ENCODE assay signal across 1 cellular context in the genomic region with DNA sequence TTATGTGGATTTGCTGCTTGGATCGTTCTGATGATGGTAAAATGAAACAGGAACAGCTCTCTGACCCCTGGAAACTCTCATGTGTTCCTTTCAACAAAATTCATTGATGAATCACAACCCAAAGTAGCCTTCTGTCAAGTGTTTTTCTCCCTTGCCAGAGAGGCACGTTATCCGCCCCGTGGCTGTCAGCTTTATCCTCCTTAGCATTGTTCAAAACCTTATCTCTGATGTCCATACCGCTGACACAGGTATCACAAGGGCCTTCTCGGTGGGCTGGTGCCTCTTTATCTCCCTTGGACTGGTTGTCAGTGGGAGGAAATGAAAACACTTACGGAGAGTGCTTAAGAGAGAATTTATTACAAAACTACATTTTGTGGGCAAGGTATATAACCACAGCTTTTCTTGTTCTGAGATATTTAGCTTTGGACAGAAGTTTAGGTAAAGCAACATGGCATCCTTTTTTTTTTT.
TF ChIP-seq lines count a peak whose summit lies in the region.

No MANE protein-coding gene starts in this region.

TF ChIP-seq in K562, 482 proteins besides CTCF, POLR2A, EP300 and RAD21 (continued from another document and continues in another):
- TF ChIP-seq, protein P1, sequence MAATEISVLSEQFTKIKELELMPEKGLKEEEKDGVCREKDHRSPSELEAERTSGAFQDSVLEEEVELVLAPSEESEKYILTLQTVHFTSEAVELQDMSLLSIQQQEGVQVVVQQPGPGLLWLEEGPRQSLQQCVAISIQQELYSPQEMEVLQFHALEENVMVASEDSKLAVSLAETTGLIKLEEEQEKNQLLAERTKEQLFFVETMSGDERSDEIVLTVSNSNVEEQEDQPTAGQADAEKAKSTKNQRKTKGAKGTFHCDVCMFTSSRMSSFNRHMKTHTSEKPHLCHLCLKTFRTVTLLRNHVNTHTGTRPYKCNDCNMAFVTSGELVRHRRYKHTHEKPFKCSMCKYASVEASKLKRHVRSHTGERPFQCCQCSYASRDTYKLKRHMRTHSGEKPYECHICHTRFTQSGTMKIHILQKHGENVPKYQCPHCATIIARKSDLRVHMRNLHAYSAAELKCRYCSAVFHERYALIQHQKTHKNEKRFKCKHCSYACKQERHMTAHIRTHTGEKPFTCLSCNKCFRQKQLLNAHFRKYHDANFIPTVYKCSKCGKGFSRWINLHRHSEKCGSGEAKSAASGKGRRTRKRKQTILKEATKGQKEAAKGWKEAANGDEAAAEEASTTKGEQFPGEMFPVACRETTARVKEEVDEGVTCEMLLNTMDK (IDR thresholded peaks at IDR 0.05; ENCODE audit: borderline replicate concordance, insufficient read depth, low read depth, low read length, poor library complexity, severe bottlenecking) = no peak
- TF ChIP-seq ZNF140 (CRISPR knock-in tag; IDR thresholded peaks at IDR 0.05) (no peak), MTA3 (IDR thresholded peaks at IDR 0.05; ENCODE audit: borderline replicate concordance) (0 out of 2 replicates have a peak, but pooled peaks have one; percentile 26), POLR2H (tag; IDR thresholded peaks at IDR 0.05; ENCODE audit: low read depth) (no peak), HDAC3 (IDR thresholded peaks at IDR 0.05; ENCODE audit: borderline replicate concordance, partially characterized antibody) (peak; percentile 89), SPI1 (IDR thresholded peaks at IDR 0.05; ENCODE audit: borderline replicate concordance, low read depth, low read length) (no peak; the same call in 1 of the 2 replicates), CREBBP (IDR thresholded peaks at IDR 0.05; ENCODE audit: low read depth, low read length) (no peak), MEF2D (tag; conservative IDR thresholded peaks at IDR 0.05; ENCODE audit: low read depth) (no peak), CREB5 (CRISPR knock-in tag; IDR thresholded peaks at IDR 0.05) (no peak), ESRRB (CRISPR knock-in tag; IDR thresholded peaks at IDR 0.05; ENCODE audit: borderline replicate concordance) (no peak), ETV6 (IDR thresholded peaks at IDR 0.05; ENCODE audit: borderline replicate concordance in 1 of 2, low read depth in 2 of 2, low read length in 1 of 2) (peak in 1 of 2 experiments; percentile 50; a peak in 1 of 4 replicates), ETV6 (CRISPR knock-in tag; IDR thresholded peaks at IDR 0.05; ENCODE audit: borderline replicate concordance) (no peak), KAT8 (IDR thresholded peaks at IDR 0.05; ENCODE audit: low read depth) (no peak), TSC22D4 (tag; IDR thresholded peaks at IDR 0.05) (no peak), SREBF1 (IDR thresholded peaks at IDR 0.05; ENCODE audit: borderline replicate concordance, low read depth, low read length) (no peak), TCF3 (CRISPR knock-in tag; IDR thresholded peaks at IDR 0.05) (peak; percentile 99), ZNF695 (CRISPR knock-in tag; IDR thresholded peaks at IDR 0.05) (no peak), ATF2 (CRISPR knock-in tag; IDR thresholded peaks at IDR 0.05) (no peak), RFX1 (IDR thresholded peaks at IDR 0.05) (no peak), ZNF449 (CRISPR knock-in tag; IDR thresholded peaks at IDR 0.05) (no peak), TCF7 (IDR thresholded peaks at IDR 0.05; ENCODE audit: borderline replicate concordance) (no peak), SAFB (IDR thresholded peaks at IDR 0.05; ENCODE audit: borderline replicate concordance, low read depth, low read length) (no peak), DNMT1 (IDR thresholded peaks at IDR 0.05) (no peak), FOS (IDR thresholded peaks at IDR 0.05; ENCODE audit: extremely low read depth, insufficient read length) (no peak), HNRNPUL1 (IDR thresholded peaks at IDR 0.05; ENCODE audit: low read length) (no peak), U2AF1 (optimal IDR thresholded peaks at IDR 0.05; ENCODE audit: low read depth, low read length) (no peak), FOXA1 (IDR thresholded peaks at IDR 0.05; ENCODE audit: borderline replicate concordance) (no peak), MTF1 (CRISPR knock-in tag; IDR thresholded peaks at IDR 0.05; ENCODE audit: borderline replicate concordance) (no peak), KLF10 (CRISPR knock-in tag; IDR thresholded peaks at IDR 0.05) (no peak), NFIC (IDR thresholded peaks at IDR 0.05) (peak; percentile 92), FIP1L1 (IDR thresholded peaks at IDR 0.05; ENCODE audit: low read depth, low read length, poor library complexity, severe bottlenecking) (no peak), ZKSCAN8 (CRISPR knock-in tag; IDR thresholded peaks at IDR 0.05) (peak; percentile 64; the same call in 1 of the 2 replicates), SMARCA4 (IDR thresholded peaks at IDR 0.05) (peak; percentile 96), E2F3 (CRISPR knock-in tag; IDR thresholded peaks at IDR 0.05) (no peak), ARID1B (IDR thresholded peaks at IDR 0.05) (peak; percentile 98), DPF2 (IDR thresholded peaks at IDR 0.05) (peak; percentile 96), PHF8 (IDR thresholded peaks at IDR 0.05; ENCODE audit: borderline replicate concordance, low read length) (no peak), BDP1 (IDR thresholded peaks at IDR 0.05; ENCODE audit: insufficient read depth, insufficient read length) (no peak), BHLHE40 (IDR thresholded peaks at IDR 0.05; ENCODE audit: low read length) (peak; percentile 92), RBM17 (IDR thresholded peaks at IDR 0.05; ENCODE audit: borderline replicate concordance, low read depth, low read length) (no peak), YY1 (IDR thresholded peaks at IDR 0.05; ENCODE audit: borderline replicate concordance in 1 of 3, control insufficient read depth in 1 of 3, extremely low read depth in 1 of 3, insufficient read depth in 3 of 3, insufficient read length in 1 of 3, insufficient replicate concordance in 2 of 3, low read depth in 1 of 3, low read length in 2 of 3) (no peak), ZNF24 (IDR thresholded peaks at IDR 0.05) (no peak; the same call in 1 of the 2 replicates), ZNF197 (CRISPR knock-in tag; IDR thresholded peaks at IDR 0.05; ENCODE audit: low read depth) (no peak), ZFP36 (IDR thresholded peaks at IDR 0.05; ENCODE audit: low read depth, low read length, partially characterized antibody) (no peak)
- TF ChIP-seq, protein P2, sequence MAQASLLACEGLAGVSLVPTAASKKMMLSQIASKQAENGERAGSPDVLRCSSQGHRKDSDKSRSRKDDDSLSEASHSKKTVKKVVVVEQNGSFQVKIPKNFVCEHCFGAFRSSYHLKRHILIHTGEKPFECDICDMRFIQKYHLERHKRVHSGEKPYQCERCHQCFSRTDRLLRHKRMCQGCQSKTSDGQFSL (CRISPR knock-in tag; IDR thresholded peaks at IDR 0.05) = no peak
- TF ChIP-seq, protein P2 (tag; IDR thresholded peaks at IDR 0.05) = no peak
- TF ChIP-seq, protein P3, sequence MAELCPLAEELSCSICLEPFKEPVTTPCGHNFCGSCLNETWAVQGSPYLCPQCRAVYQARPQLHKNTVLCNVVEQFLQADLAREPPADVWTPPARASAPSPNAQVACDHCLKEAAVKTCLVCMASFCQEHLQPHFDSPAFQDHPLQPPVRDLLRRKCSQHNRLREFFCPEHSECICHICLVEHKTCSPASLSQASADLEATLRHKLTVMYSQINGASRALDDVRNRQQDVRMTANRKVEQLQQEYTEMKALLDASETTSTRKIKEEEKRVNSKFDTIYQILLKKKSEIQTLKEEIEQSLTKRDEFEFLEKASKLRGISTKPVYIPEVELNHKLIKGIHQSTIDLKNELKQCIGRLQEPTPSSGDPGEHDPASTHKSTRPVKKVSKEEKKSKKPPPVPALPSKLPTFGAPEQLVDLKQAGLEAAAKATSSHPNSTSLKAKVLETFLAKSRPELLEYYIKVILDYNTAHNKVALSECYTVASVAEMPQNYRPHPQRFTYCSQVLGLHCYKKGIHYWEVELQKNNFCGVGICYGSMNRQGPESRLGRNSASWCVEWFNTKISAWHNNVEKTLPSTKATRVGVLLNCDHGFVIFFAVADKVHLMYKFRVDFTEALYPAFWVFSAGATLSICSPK (IDR thresholded peaks at IDR 0.05; ENCODE audit: borderline replicate concordance) = no peak
- TF ChIP-seq, protein P4, sequence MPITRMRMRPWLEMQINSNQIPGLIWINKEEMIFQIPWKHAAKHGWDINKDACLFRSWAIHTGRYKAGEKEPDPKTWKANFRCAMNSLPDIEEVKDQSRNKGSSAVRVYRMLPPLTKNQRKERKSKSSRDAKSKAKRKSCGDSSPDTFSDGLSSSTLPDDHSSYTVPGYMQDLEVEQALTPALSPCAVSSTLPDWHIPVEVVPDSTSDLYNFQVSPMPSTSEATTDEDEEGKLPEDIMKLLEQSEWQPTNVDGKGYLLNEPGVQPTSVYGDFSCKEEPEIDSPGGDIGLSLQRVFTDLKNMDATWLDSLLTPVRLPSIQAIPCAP (CRISPR knock-in tag; IDR thresholded peaks at IDR 0.05; ENCODE audit: borderline replicate concordance) = no peak
- TF ChIP-seq, protein P5, sequence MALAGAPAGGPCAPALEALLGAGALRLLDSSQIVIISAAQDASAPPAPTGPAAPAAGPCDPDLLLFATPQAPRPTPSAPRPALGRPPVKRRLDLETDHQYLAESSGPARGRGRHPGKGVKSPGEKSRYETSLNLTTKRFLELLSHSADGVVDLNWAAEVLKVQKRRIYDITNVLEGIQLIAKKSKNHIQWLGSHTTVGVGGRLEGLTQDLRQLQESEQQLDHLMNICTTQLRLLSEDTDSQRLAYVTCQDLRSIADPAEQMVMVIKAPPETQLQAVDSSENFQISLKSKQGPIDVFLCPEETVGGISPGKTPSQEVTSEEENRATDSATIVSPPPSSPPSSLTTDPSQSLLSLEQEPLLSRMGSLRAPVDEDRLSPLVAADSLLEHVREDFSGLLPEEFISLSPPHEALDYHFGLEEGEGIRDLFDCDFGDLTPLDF (CRISPR knock-in tag; IDR thresholded peaks at IDR 0.05) = no peak
- TF ChIP-seq, protein P6, sequence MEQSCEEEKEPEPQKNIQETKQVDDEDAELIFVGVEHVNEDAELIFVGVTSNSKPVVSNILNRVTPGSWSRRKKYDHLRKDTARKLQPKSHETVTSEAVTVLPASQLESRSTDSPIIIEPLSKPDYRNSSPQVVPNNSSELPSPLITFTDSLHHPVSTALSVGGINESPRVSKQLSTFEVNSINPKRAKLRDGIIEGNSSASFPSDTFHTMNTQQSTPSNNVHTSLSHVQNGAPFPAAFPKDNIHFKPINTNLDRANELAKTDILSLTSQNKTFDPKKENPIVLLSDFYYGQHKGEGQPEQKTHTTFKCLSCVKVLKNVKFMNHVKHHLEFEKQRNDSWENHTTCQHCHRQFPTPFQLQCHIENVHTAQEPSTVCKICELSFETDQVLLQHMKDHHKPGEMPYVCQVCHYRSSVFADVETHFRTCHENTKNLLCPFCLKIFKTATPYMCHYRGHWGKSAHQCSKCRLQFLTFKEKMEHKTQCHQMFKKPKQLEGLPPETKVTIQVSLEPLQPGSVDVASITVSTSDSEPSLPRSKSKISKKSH (CRISPR knock-in tag; IDR thresholded peaks at IDR 0.05) = no peak
- TF ChIP-seq, protein P7, sequence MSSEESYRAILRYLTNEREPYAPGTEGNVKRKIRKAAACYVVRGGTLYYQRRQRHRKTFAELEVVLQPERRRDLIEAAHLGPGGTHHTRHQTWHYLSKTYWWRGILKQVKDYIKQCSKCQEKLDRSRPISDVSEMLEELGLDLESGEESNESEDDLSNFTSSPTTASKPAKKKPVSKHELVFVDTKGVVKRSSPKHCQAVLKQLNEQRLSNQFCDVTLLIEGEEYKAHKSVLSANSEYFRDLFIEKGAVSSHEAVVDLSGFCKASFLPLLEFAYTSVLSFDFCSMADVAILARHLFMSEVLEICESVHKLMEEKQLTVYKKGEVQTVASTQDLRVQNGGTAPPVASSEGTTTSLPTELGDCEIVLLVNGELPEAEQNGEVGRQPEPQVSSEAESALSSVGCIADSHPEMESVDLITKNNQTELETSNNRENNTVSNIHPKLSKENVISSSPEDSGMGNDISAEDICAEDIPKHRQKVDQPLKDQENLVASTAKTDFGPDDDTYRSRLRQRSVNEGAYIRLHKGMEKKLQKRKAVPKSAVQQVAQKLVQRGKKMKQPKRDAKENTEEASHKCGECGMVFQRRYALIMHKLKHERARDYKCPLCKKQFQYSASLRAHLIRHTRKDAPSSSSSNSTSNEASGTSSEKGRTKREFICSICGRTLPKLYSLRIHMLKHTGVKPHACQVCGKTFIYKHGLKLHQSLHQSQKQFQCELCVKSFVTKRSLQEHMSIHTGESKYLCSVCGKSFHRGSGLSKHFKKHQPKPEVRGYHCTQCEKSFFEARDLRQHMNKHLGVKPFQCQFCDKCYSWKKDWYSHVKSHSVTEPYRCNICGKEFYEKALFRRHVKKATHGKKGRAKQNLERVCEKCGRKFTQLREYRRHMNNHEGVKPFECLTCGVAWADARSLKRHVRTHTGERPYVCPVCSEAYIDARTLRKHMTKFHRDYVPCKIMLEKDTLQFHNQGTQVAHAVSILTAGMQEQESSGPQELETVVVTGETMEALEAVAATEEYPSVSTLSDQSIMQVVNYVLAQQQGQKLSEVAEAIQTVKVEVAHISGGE (CRISPR knock-in tag; IDR thresholded peaks at IDR 0.05) = no peak
